ENCODE assay signal across 1 cellular context in the genomic region with DNA sequence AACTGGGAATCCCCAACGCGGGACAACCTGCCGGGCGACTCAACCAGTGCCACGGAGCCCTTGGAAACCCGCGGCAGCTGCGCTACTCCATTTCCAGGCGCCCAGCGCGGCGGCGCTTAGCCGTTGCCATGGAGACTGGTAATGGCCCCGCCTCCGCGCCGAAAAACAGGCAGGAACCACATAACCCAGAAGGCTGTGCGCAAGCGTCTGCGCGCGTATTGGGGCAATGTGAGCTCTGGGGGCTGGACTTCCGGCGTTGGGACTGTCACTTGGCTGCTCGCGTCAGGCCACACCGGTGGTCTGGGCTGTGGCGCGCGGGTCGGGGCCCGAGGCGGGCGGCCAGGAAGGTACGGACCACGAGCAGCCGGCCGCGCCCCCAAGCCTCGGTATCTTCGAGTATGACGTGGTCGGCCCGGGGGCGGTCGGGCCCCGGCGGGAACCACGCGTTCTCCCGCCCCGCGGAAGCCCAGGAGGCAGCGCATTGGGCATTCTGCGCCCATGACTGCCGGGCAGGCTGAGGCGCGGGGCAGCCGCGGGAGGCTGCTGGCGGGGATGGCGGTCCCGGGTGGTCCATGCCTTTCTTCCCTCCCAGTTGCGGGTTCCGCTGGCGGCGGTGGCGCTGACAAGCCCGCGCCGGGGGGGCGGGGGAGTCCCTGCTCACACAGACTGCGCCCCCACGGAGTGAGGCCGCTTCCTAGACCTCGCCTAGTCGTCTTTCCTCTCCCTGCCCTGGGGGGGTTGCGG.
A peak's percentile ranks its signal among the peaks of the same experiment; 100 is the strongest.
TF ChIP-seq lines count a peak whose summit lies in the region.

ZNF324B (plus strand) TSS at position 265 of the 744 bp plus-strand sequence. CDS start 2,080 bp downstream, outside the sequence.

TF ChIP-seq in H1, 55 proteins besides CTCF, POLR2A, EP300 and RAD21:
- peak; percentile 36; the same call in 1 of the 2 replicates for TF ChIP-seq SP2 (IDR thresholded peaks at IDR 0.05; ENCODE audit: low read length)
- no peak for TF ChIP-seq CHD1 (IDR thresholded peaks at IDR 0.05; ENCODE audit: low read depth, low read length)
- TF ChIP-seq, protein P1, sequence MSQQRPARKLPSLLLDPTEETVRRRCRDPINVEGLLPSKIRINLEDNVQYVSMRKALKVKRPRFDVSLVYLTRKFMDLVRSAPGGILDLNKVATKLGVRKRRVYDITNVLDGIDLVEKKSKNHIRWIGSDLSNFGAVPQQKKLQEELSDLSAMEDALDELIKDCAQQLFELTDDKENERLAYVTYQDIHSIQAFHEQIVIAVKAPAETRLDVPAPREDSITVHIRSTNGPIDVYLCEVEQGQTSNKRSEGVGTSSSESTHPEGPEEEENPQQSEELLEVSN (IDR thresholded peaks at IDR 0.05): no peak
- no peak for TF ChIP-seq NANOG (IDR thresholded peaks at IDR 0.05; ENCODE audit: insufficient read depth, low read depth, low read length, poor library complexity, severe bottlenecking)
- no peak for TF ChIP-seq MAFK (IDR thresholded peaks at IDR 0.05; ENCODE audit: low read depth, low read length)
- TF ChIP-seq ASH2L (IDR thresholded peaks at IDR 0.05; ENCODE audit: low read length): peak; percentile 39
- peak; percentile 41; the same call in 1 of the 2 replicates for TF ChIP-seq MAX (IDR thresholded peaks at IDR 0.05)
- TF ChIP-seq JUND (IDR thresholded peaks at IDR 0.05; ENCODE audit: low read length): no peak
- no peak for TF ChIP-seq CBX5 (IDR thresholded peaks at IDR 0.05; ENCODE audit: low read depth, low read length)
- TF ChIP-seq RBBP5 (IDR thresholded peaks at IDR 0.05; ENCODE audit: borderline replicate concordance, low read depth, low read length): no peak; the same call in 1 of the 2 replicates
- TF ChIP-seq RFX5 (IDR thresholded peaks at IDR 0.05; ENCODE audit: borderline replicate concordance, low read depth, low read length): no peak
- TF ChIP-seq SUZ12 (IDR thresholded peaks at IDR 0.05; ENCODE audit: low read length): no peak
- peak; percentile 43 for TF ChIP-seq NRF1 (IDR thresholded peaks at IDR 0.05; ENCODE audit: low read depth, low read length)
- TF ChIP-seq SIX5 (IDR thresholded peaks at IDR 0.05; ENCODE audit: low read depth, low read length): peak; percentile 75
- TF ChIP-seq GABPA (IDR thresholded peaks at IDR 0.05; ENCODE audit: borderline replicate concordance, insufficient read depth, low read length): peak; percentile 94
- TF ChIP-seq USF2 (IDR thresholded peaks at IDR 0.05; ENCODE audit: low read length): no peak
- peak; percentile 75 for TF ChIP-seq YY1 (IDR thresholded peaks at IDR 0.05; ENCODE audit: low read depth, low read length)
- TF ChIP-seq TAF7 (optimal IDR thresholded peaks at IDR 0.05; ENCODE audit: borderline replicate concordance, low read depth, low read length): no peak
- TF ChIP-seq CHD2 (IDR thresholded peaks at IDR 0.05; ENCODE audit: low read length): peak; percentile 63; the same call in 1 of the 2 replicates
- no peak for TF ChIP-seq BRCA1 (IDR thresholded peaks at IDR 0.05; ENCODE audit: low read depth, low read length)
- TF ChIP-seq, protein P2, sequence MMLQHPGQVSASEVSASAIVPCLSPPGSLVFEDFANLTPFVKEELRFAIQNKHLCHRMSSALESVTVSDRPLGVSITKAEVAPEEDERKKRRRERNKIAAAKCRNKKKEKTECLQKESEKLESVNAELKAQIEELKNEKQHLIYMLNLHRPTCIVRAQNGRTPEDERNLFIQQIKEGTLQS (IDR thresholded peaks at IDR 0.05; ENCODE audit: insufficient read depth, low read depth, low read length): no peak
- TF ChIP-seq GTF2F1 (IDR thresholded peaks at IDR 0.05; ENCODE audit: borderline replicate concordance, low read depth, low read length): no peak
- no peak for TF ChIP-seq JUN (IDR thresholded peaks at IDR 0.05; ENCODE audit: low read depth, low read length)
- no peak for TF ChIP-seq RXRA (IDR thresholded peaks at IDR 0.05; ENCODE audit: insufficient read depth, low read depth, low read length)
- no peak for TF ChIP-seq RNF2 (IDR thresholded peaks at IDR 0.05; ENCODE audit: borderline replicate concordance, low read depth, low read length, missing control alignments, poor library complexity, severe bottlenecking)
- no peak for TF ChIP-seq KDM1A (IDR thresholded peaks at IDR 0.05; ENCODE audit: borderline replicate concordance, low read length)
- 0 out of 2 replicates have a peak, but pooled peaks have one; percentile 24 for TF ChIP-seq SP4 (IDR thresholded peaks at IDR 0.05; ENCODE audit: low read length)
- peak; percentile 82 for TF ChIP-seq CREB1 (IDR thresholded peaks at IDR 0.05)
- peak; percentile 41; the same call in 1 of the 2 replicates for TF ChIP-seq TEAD4 (IDR thresholded peaks at IDR 0.05; ENCODE audit: low read depth, low read length)
- TF ChIP-seq KDM5A (IDR thresholded peaks at IDR 0.05; ENCODE audit: low read length): no peak
- TF ChIP-seq SIN3A (conservative IDR thresholded peaks at IDR 0.05 in 1 of 2, IDR thresholded peaks at IDR 0.05 in 1 of 2; ENCODE audit: low read depth in 1 of 2, low read length in 2 of 2): peak; percentile 86 to 96; a peak in 3 of 4 replicates
- TF ChIP-seq SP1 (IDR thresholded peaks at IDR 0.05; ENCODE audit: low read depth, low read length): peak; percentile 81
- TF ChIP-seq HDAC2 (IDR thresholded peaks at IDR 0.05; ENCODE audit: borderline replicate concordance in 1 of 2, low read depth in 2 of 2, low read length in 2 of 2): peak in 1 of 2 experiments; percentile 20; a peak in 1 of 4 replicates
- no peak for TF ChIP-seq BACH1 (IDR thresholded peaks at IDR 0.05; ENCODE audit: low read length)
- TF ChIP-seq TBP (IDR thresholded peaks at IDR 0.05; ENCODE audit: low read depth, low read length): peak; percentile 13; the same call in 1 of the 2 replicates
- peak; percentile 85 for TF ChIP-seq KDM4A (IDR thresholded peaks at IDR 0.05; ENCODE audit: low read depth, low read length, severe bottlenecking)
- peak; percentile 49 for TF ChIP-seq PHF8 (conservative IDR thresholded peaks at IDR 0.05; ENCODE audit: low read depth, low read length)
- TF ChIP-seq CBX8 (IDR thresholded peaks at IDR 0.05; ENCODE audit: borderline replicate concordance, low read depth, low read length): no peak
- peak; percentile 45; the same call in 1 of the 2 replicates for TF ChIP-seq TAF1 (IDR thresholded peaks at IDR 0.05; ENCODE audit: low read depth, low read length)
- no peak for TF ChIP-seq EGR1 (IDR thresholded peaks at IDR 0.05; ENCODE audit: borderline replicate concordance, low read depth, low read length)
- TF ChIP-seq POLR2AphosphoS5 (IDR thresholded peaks at IDR 0.05; ENCODE audit: low read depth, low read length): no peak
- no peak for TF ChIP-seq SIRT6 (IDR thresholded peaks at IDR 0.05; ENCODE audit: low read length)
- TF ChIP-seq FOSL1 (IDR thresholded peaks at IDR 0.05; ENCODE audit: insufficient read depth, low read depth, low read length): no peak
- TF ChIP-seq SAP30 (IDR thresholded peaks at IDR 0.05; ENCODE audit: insufficient read depth, insufficient replicate concordance, low read length): peak; percentile 31
